ENCODE assay signal across 8 cellular contexts in the genomic region with DNA sequence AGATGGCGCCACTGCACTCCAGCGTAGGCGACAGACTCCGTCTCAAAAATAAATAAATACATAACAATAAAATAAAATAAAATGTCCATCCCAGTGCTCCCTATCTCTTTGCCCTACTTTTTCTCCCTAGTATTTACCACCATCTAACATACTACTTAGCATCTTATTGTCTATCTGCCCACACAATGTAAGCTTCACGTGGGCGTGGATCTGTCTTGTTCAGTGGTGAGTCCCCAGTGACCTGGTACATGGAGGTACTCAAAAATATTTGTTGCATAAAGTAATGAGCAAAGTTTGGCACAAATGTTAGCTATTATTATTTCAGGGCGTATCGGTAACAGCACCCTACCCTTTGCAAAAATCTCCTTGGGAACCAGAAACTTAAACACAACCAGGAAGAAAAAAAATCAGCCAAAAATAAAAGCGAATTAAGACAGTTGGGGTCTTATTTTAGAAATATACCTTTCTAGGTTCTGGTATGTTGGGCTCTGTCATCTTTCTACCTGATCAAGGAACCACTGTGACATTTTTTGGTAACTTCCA. TPM values are rescaled to one million over a fixed set of nuclear protein-coding genes. Genes with fewer than 3 reads are reported as not detected.
DNase-seq lines count a peak whose midpoint lies in the region; ATAC-seq, FAIRE-seq and TF ChIP-seq lines count a peak whose summit lies in the region.

No MANE protein-coding gene starts in this region.

- TF ChIP-seq POLR2A in thyroid gland (IDR thresholded peaks at IDR 0.05), result no peak

- H3K4me3 Mint-ChIP-seq in activated naive CD8-positive, alpha-beta T cell treated with anti-CD3 and anti-CD28 coated beads, Interleukin-2, amount 50 U/mL, for 24 hours, result peak overlapping the region; percentile 80

- no peak for FAIRE-seq in kidney (lab: Jason Lieb, UNC)

- H3K27me3 ChIP-seq in thyroid gland, result no peaks in the 10 kb centered on the region

- peak overlapping the region; percentile 48 to 65 for H3K4me3 ChIP-seq in kidney (ENCODE audit: low read length in 2 of 2)
- H3K4me3 ChIP-seq in thyroid gland (replicated peaks in 1 of 3), result peak overlapping the region in 1 of 3 donors; percentile 81

- ATAC-seq in activated naive CD8-positive, alpha-beta T cell treated with anti-CD3 and anti-CD28 coated beads, Interleukin-2, amount 50 U/mL, for 24 hours, result no peak
- no peak for ATAC-seq in HG02798 (IDR thresholded peaks at IDR 0.05; ENCODE audit: poor library complexity, unreplicated experiment)
- ATAC-seq in GM21723 (IDR thresholded peaks at IDR 0.05; ENCODE audit: unreplicated experiment), result no peak

- H3K4me1 Mint-ChIP-seq in activated naive CD8-positive, alpha-beta T cell treated with anti-CD3 and anti-CD28 coated beads, Interleukin-2, amount 50 U/mL, for 24 hours, result peaks cover 34% of the 10 kb centered on the region

- no peak for TF ChIP-seq CTCF in kidney (IDR thresholded peaks at IDR 0.05; ENCODE audit: borderline replicate concordance, extremely low read depth, insufficient read depth)
- no peak for TF ChIP-seq CTCF in thyroid gland (IDR thresholded peaks at IDR 0.05)

- peaks cover 5% of the 10 kb centered on the region for H3K36me3 Mint-ChIP-seq in activated naive CD8-positive, alpha-beta T cell treated with anti-CD3 and anti-CD28 coated beads, Interleukin-2, amount 50 U/mL, for 24 hours (ENCODE audit: low read depth)

- peaks cover 4 to 5% of the 10 kb centered on the region in 2 donors for H3K4me1 ChIP-seq in kidney (ENCODE audit: control insufficient read depth in 1 of 2, insufficient read depth in 1 of 2, low read depth in 1 of 2, low read length in 2 of 2)
- H3K4me1 ChIP-seq in thyroid gland, result peaks cover 13 to 16% of the 10 kb centered on the region in 2 donors

- H3K9me3 ChIP-seq in kidney (ENCODE audit: control insufficient read depth in 1 of 2, low read length in 2 of 2), result no peaks in the 10 kb centered on the region
- H3K9me3 ChIP-seq in thyroid gland, result no peaks in the 10 kb centered on the region

- H3K27ac Mint-ChIP-seq in activated naive CD8-positive, alpha-beta T cell treated with anti-CD3 and anti-CD28 coated beads, Interleukin-2, amount 50 U/mL, for 24 hours, result peak overlapping the region; percentile 78

- H3K36me3 ChIP-seq in kidney (ENCODE audit: control insufficient read depth in 1 of 2, insufficient read depth in 2 of 2, low read length in 2 of 2) (no peaks in the 10 kb centered on the region), thyroid gland (no peaks in the 10 kb centered on the region)

- peak overlapping the region; percentile 51 to 66 for H3K9ac ChIP-seq in kidney (ENCODE audit: low read length in 2 of 2)

- 47 to 52% methylated on average over 9 of the region's 9 CpGs for WGBS in thyroid gland, 2 donors

- H3K27ac ChIP-seq in kidney (ENCODE audit: low read depth in 2 of 2, low read length in 2 of 2) (no peak overlapping the region), thyroid gland (peak overlapping the region in 2 of 3 donors; percentile 44 to 57)

- no peaks in the 10 kb centered on the region for H3K9me3 Mint-ChIP-seq in activated naive CD8-positive, alpha-beta T cell treated with anti-CD3 and anti-CD28 coated beads, Interleukin-2, amount 50 U/mL, for 24 hours

- intact Hi-C loops in kidney (cut with DNase I) (no loop called here), thyroid gland (cut with DNase I) (no loop called here)

- H3K27me3 Mint-ChIP-seq in activated naive CD8-positive, alpha-beta T cell treated with anti-CD3 and anti-CD28 coated beads, Interleukin-2, amount 50 U/mL, for 24 hours, result peaks cover 3% of the 10 kb centered on the region

- DNase-seq in activated CD4-positive, alpha-beta T cell treated with anti-CD3 and anti-CD28 coated beads for 48 hours, result peak; percentile 18
- DNase-seq in activated CD4-positive, alpha-beta T cell treated with anti-CD3 and anti-CD28 coated beads, Interleukin-2, amount 50 U/mL, for 4 hours, result no peak
- no peak for DNase-seq in activated naive CD8-positive, alpha-beta T cell treated with anti-CD3 and anti-CD28 coated beads, Interleukin-2, amount 50 U/mL, for 24 hours
- DNase-seq in kidney, result no peak
- DNase-seq in thyroid gland, result no peak
- no peak for DNase-seq in RPMI8226

RNA-seq across cellular contexts. Expression of gene NENF, which starts 0.5 kb away (rescaled TPM):
- total RNA-seq in kidney (63.0 TPM), thyroid gland (100 to 1,000 TPM in 3 of 4 donors, 10 to 100 TPM in 1; 42.4 to 181 (median 122) TPM)
- polyA plus RNA-seq in kidney (ENCODE audit: insufficient read depth, low read depth, low replicate concordance), result 210 TPM

RNA-seq across cellular contexts. Expression of gene PACC1, which starts 17.5 kb away (rescaled TPM):
- 8.7 TPM for total RNA-seq in kidney
- 13.7 TPM for polyA plus RNA-seq in kidney (ENCODE audit: insufficient read depth, low read depth, low replicate concordance)
- 1 to 10 TPM; 2.9 to 5.5 (median 4.9) TPM for total RNA-seq in thyroid gland

Comparison
In these comparisons a context has a peak if more than half of its experiments do, and no peak if none do; other contexts are left out.
1. H3K27ac ChIP-seq: peak in thyroid gland (2 of 3); none in kidney (0 of 2).